ENCODE assay signal across 8 cellular contexts in the genomic region with DNA sequence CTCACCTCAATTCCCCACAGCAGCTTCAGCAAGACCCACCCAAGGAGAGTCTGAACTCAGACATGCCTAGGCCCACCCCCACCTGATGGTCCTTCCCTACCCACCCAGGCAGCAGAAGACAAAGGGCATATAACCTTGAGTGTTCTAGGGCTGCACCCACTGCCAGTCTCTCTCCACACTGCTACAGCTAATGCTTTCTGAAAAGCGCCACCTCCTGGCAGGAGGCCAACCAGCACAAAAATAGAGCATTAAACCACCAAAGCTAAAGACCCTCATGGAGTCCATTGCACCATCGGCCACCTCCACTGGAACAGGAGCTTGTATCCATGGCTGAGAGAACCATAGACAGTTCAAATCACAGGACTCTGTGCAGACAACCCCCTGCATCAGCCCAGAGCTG.
A peak's percentile ranks its signal among the peaks of the same experiment; 100 is the strongest.
DNase-seq lines count a peak whose midpoint lies in the region; ATAC-seq and TF ChIP-seq lines count a peak whose summit lies in the region.

No MANE protein-coding gene starts in this region.

- peak; percentile 51 for TF ChIP-seq CTCF in GM12874 (IDR thresholded peaks at IDR 0.05; ENCODE audit: insufficient read depth, low read depth, low read length)

- DNase-seq in RPMI8226 (peak; percentile 11), NCI-H1105 treated with DMSO at 0.1 percent for 48 hours (lab: John Stamatoyannopoulos, UW) (no peak), NCI-H1092 (lab: John Stamatoyannopoulos, UW) (no peak)
- DNase-seq in activated naive CD4-positive, alpha-beta T cell treated with Interleukin-2 at 50 U/mL for 16 hours, result peak; percentile 73
- peak; percentile 62 for DNase-seq in stimulated activated CD4-positive, alpha-beta T cell treated with anti-CD3 and anti-CD28 coated beads, Interleukin-12 subunit alpha, Interleukin-12 subunit beta, amount 100 ng/mL, for 4 hours

- no peak for ATAC-seq in HG03571 (IDR thresholded peaks at IDR 0.05; ENCODE audit: unreplicated experiment)
- ATAC-seq in HG02852 (IDR thresholded peaks at IDR 0.05; ENCODE audit: unreplicated experiment), result no peak

Comparison
In these comparisons a context has a peak if more than half of its experiments do, and no peak if none do; other contexts are left out.
1. DNase-seq: peak in RPMI8226 (single experiment), activated naive CD4-positive, alpha-beta T cell treated with Interleukin-2 at 50 U/mL for 16 hours (single experiment) and stimulated activated CD4-positive, alpha-beta T cell treated with anti-CD3 and anti-CD28 coated beads, Interleukin-12 subunit alpha, Interleukin-12 subunit beta, amount 100 ng/mL, for 4 hours (single experiment); none in NCI-H1105 treated with DMSO at 0.1 percent for 48 hours (single experiment) and NCI-H1092 (single experiment).